15 cellular contexts compared by ENCODE assay signal in the genomic region with DNA sequence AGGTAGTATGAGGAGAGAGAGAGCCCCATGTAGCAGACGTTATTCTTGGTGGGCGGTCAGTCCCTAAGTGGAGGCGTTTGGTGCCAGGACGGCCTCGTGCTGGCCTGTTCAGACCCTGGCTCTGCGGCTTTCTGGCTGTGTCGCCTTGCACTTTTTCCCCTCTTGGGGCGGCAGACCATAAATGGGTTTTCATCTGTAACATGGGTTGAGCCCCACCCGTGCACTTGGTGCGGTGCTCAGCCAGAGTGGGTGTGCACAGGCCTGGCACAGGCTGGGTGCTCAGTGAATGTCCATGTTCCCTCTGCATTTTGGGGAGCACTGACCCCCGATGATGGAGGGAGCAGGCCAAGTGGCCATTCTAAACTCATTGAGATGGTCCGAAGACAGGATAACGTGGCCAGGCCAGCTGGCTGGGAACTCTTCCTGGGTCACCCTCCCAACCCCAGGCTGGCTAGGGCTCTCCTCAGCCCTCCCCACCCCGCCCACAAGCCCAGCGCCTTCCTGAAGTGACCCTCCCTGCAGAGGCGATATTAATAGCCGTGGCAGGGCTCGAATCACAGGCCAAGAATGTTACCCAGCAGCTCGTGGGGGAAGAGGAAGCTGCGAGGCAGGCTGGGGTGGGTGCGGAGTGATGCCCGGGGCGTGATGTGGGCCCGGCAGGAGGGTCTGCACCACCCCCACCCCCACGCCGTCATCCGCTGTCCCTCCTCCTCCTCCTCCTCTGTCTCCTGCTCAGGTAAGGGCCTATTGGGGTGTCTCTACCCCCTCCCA.
DNase-seq lines count a peak whose midpoint lies in the region; ATAC-seq, FAIRE-seq and TF ChIP-seq lines count a peak whose summit lies in the region.
"Had no signal": no experiment of that assay in that cellular context is flagged by ENCODE, and none has a peak within 500 bp of the region (broad histone marks: within the 10 kb centered on the region; RNA-seq: fewer than 3 reads in every experiment).

No MANE protein-coding gene starts in this region.

- no peak for FAIRE-seq in HepG2 (lab: Jason Lieb, UNC)

- H3K4me1 Mint-ChIP-seq in GM23338, result peaks cover 3% of the 10 kb centered on the region; the same call in 1 of the 3 replicates
- H3K4me1 Mint-ChIP-seq in activated naive CD8-positive, alpha-beta T cell treated with anti-CD3 and anti-CD28 coated beads, Interleukin-2, amount 50 U/mL, for 24 hours, result no peaks in the 10 kb centered on the region
- H3K4me1 Mint-ChIP-seq: central memory CD8-positive, alpha-beta T cell; stimulated activated memory B cell treated with anti-CD40 and anti-IgM and Interleukin-4, amounts not matched to agents 10 μg/mL and 1 μg/mL and 100 μg/mL, for 72 hours had no signal

- peaks cover 2% of the 10 kb centered on the region for H3K27me3 Mint-ChIP-seq in GM23338 (ENCODE audit: insufficient read depth, low read depth, poor library complexity)
- H3K27me3 Mint-ChIP-seq in activated naive CD8-positive, alpha-beta T cell treated with anti-CD3 and anti-CD28 coated beads, Interleukin-2, amount 50 U/mL, for 24 hours, result peaks cover 10% of the 10 kb centered on the region

- no peaks in the 10 kb centered on the region for H3F3A ChIP-seq in GM23338 (replicated peaks; ENCODE audit: low read depth)

- no peak for TF ChIP-seq EP300 in HepG2 (IDR thresholded peaks at IDR 0.05; ENCODE audit: low read depth in 2 of 2, low read length in 2 of 2)
- no peak for TF ChIP-seq EP300 in HepG2 (CRISPR knock-in tag; IDR thresholded peaks at IDR 0.05; ENCODE audit: borderline replicate concordance)
- no peak for TF ChIP-seq EP300 in stomach (IDR thresholded peaks at IDR 0.05)

- TF ChIP-seq POLR2A in HepG2 (IDR thresholded peaks at IDR 0.05; ENCODE audit: insufficient read depth in 1 of 2, low read depth in 2 of 2, low read length in 2 of 2) (no peak), stomach (IDR thresholded peaks at IDR 0.05) (no peak)

- H4K20me1 ChIP-seq in GM23338 (replicated peaks; ENCODE audit: insufficient read depth), result no peaks in the 10 kb centered on the region
- H4K20me1 ChIP-seq in HepG2 (ENCODE audit: insufficient read depth, low read length), result peaks cover 6% of the 10 kb centered on the region; the same call in 1 of the 2 replicates

- no peak for DNase-seq in GM23338 (ENCODE audit: low spot score)
- peak; percentile 10 for DNase-seq in choroid plexus epithelial cell (ENCODE audit: low read depth)
- DNase-seq in HepG2 (ENCODE audit: low spot score), result no peak
- no peak for DNase-seq in stomach
- no peak for DNase-seq in activated naive CD8-positive, alpha-beta T cell treated with anti-CD3 and anti-CD28 coated beads, Interleukin-2, amount 50 U/mL, for 24 hours
- DNase-seq: activated CD4-positive, alpha-beta memory T cell treated with anti-CD3 and anti-CD28 coated beads for 36 hours; COR-L47; NCI-H1436; Peyer's patch had no signal

- H3K9me2 ChIP-seq in GM23338 (ENCODE audit: insufficient read depth), result no peaks in the 10 kb centered on the region

- H3K27me3 ChIP-seq in GM23338 (ENCODE audit: insufficient read depth) (no peaks in the 10 kb centered on the region), HepG2 (ENCODE audit: control insufficient read depth in 1 of 2, insufficient read depth in 2 of 2, low read length in 2 of 2) (no peaks in the 10 kb centered on the region), stomach (no peaks in the 10 kb centered on the region)
- H3K27me3 ChIP-seq: Peyer's patch had no signal

- 100% methylated on average over 4 of the region's 27 CpGs for WGBS in HepG2 (ENCODE audit: low lambda C conversion rate)
- WGBS in stomach, 5 donors, result 64 to 81% (median 76%) methylated on average over 26 to 27 of the region's 27 CpGs

- intact Hi-C loops in HepG2 (cut with micrococcal nuclease; ENCODE audit: unreplicated experiment), result no loop called here
- intact Hi-C loops in stomach (cut with DNase I; ENCODE audit: low total_unique reads), result no loop called here

- H3K9me3 ChIP-seq in HepG2 (ENCODE audit: low read length) (no peaks in the 10 kb centered on the region), stomach (no peaks in the 10 kb centered on the region)
- H3K9me3 ChIP-seq: Peyer's patch had no signal

- in situ Hi-C loops in HepG2 (cut with HindIII; ENCODE audit: extremely low pct_ligation_motif_present, low pct_unique_long_range_greater_than_20kb), result no loop called here

- H3K36me3 Mint-ChIP-seq in GM23338 (ENCODE audit: low read depth), result peaks cover 13% of the 10 kb centered on the region
- H3K36me3 Mint-ChIP-seq in activated naive CD8-positive, alpha-beta T cell treated with anti-CD3 and anti-CD28 coated beads, Interleukin-2, amount 50 U/mL, for 24 hours (ENCODE audit: low read depth), result no peaks in the 10 kb centered on the region
- H3K36me3 Mint-ChIP-seq: activated CD4-positive, alpha-beta memory T cell treated with anti-CD3 and anti-CD28 coated beads for 36 hours; stimulated activated memory B cell treated with anti-CD40 and anti-IgM and Interleukin-4, amounts not matched to agents 10 μg/mL and 1 μg/mL and 100 μg/mL, for 72 hours had no signal

- H3K4me3 Mint-ChIP-seq in GM23338, result no peak overlapping the region
- no peak overlapping the region for H3K4me3 Mint-ChIP-seq in activated naive CD8-positive, alpha-beta T cell treated with anti-CD3 and anti-CD28 coated beads, Interleukin-2, amount 50 U/mL, for 24 hours
- H3K4me3 Mint-ChIP-seq: activated CD4-positive, alpha-beta memory T cell treated with anti-CD3 and anti-CD28 coated beads for 36 hours; central memory CD8-positive, alpha-beta T cell; stimulated activated memory B cell treated with anti-CD40 and anti-IgM and Interleukin-4, amounts not matched to agents 10 μg/mL and 1 μg/mL and 100 μg/mL, for 72 hours had no signal

- no peak for TF ChIP-seq CTCF in GM23338 (conservative IDR thresholded peaks at IDR 0.05; ENCODE audit: low read depth in 2 of 2)
- TF ChIP-seq CTCF in choroid plexus epithelial cell (conservative IDR thresholded peaks at IDR 0.05; ENCODE audit: low read depth, low read length), result no peak
- no peak for TF ChIP-seq CTCF in HepG2 (CRISPR knock-in tag; IDR thresholded peaks at IDR 0.05)
- no peak for TF ChIP-seq CTCF in stomach (IDR thresholded peaks at IDR 0.05)

- H3K4me1 ChIP-seq in GM23338 (ENCODE audit: insufficient read depth), result no peaks in the 10 kb centered on the region
- H3K4me1 ChIP-seq in HepG2 (ENCODE audit: insufficient read depth, low read length), result no peaks in the 10 kb centered on the region
- peaks cover 0 to 38% (median 19%) of the 10 kb centered on the region in 4 donors for H3K4me1 ChIP-seq in stomach
- H3K4me1 ChIP-seq: Peyer's patch had no signal

- H3K4me3 ChIP-seq in GM23338, result no peak overlapping the region
- no peak overlapping the region for H3K4me3 ChIP-seq in choroid plexus epithelial cell (ENCODE audit: low read depth, low read length)
- no peak overlapping the region for H3K4me3 ChIP-seq in HepG2 (replicated peaks in 1 of 3; ENCODE audit: insufficient read depth in 1 of 3, low read depth in 2 of 3, low read length in 3 of 3)
- peak overlapping the region; percentile 19 to 33 (median 23) for H3K4me3 ChIP-seq in stomach
- H3K4me3 ChIP-seq: smooth muscle cell had no signal

- ATAC-seq in GM23338, result no peak
- no peak for ATAC-seq in HepG2
- no peak for ATAC-seq in GM18858 (IDR thresholded peaks at IDR 0.05; ENCODE audit: unreplicated experiment)
- no peak for ATAC-seq in activated naive CD8-positive, alpha-beta T cell treated with anti-CD3 and anti-CD28 coated beads, Interleukin-2, amount 50 U/mL, for 24 hours
- no peak for ATAC-seq in GM19397 (IDR thresholded peaks at IDR 0.05; ENCODE audit: unreplicated experiment)
- ATAC-seq in HG03159 (IDR thresholded peaks at IDR 0.05; ENCODE audit: unreplicated experiment), result no peak
- ATAC-seq: stimulated activated memory B cell treated with anti-CD40 and anti-IgM and Interleukin-4, amounts not matched to agents 10 μg/mL and 1 μg/mL and 100 μg/mL, for 72 hours had no signal

- H3K36me3 ChIP-seq in GM23338 (ENCODE audit: insufficient read depth) (no peaks in the 10 kb centered on the region), HepG2 (replicated peaks in 1 of 2; ENCODE audit: control insufficient read depth in 1 of 2, insufficient read depth in 2 of 2, low read length in 2 of 2) (peaks cover 43 to 95% of the 10 kb centered on the region in 2 experiments), stomach (peaks cover 25 to 97% (median 87%) of the 10 kb centered on the region in 4 donors)

- H3K9me3 Mint-ChIP-seq in GM23338, result no peaks in the 10 kb centered on the region
- H3K9me3 Mint-ChIP-seq in activated naive CD8-positive, alpha-beta T cell treated with anti-CD3 and anti-CD28 coated beads, Interleukin-2, amount 50 U/mL, for 24 hours, result no peaks in the 10 kb centered on the region
- H3K9me3 Mint-ChIP-seq: activated CD4-positive, alpha-beta memory T cell treated with anti-CD3 and anti-CD28 coated beads for 36 hours; central memory CD8-positive, alpha-beta T cell; stimulated activated memory B cell treated with anti-CD40 and anti-IgM and Interleukin-4, amounts not matched to agents 10 μg/mL and 1 μg/mL and 100 μg/mL, for 72 hours had no signal

- TF ChIP-seq RAD21 in HepG2 (CRISPR knock-in tag; IDR thresholded peaks at IDR 0.05), result no peak

- no TSS peak for BruUV-seq in HepG2 (replicated peaks; lab: Mats Ljungman, UMichigan)

- CTCF ChIA-PET in HepG2 (lab: Yijun Ruan, JAX; ENCODE audit: low intra/inter-chr PET ratio, low total read pairs), result no interaction called here

- H3K27ac ChIP-seq in GM23338 (ENCODE audit: low read depth), result no peak overlapping the region
- no peak overlapping the region for H3K27ac ChIP-seq in HepG2 (ENCODE audit: extremely low read length, insufficient read depth, low read length)
- peak overlapping the region in 4 of 5 donors; percentile 58 to 88 (median 80) for H3K27ac ChIP-seq in stomach

- H3K27ac Mint-ChIP-seq in GM23338, result 0 out of 2 replicates have a peak overlapping the region, but pooled peaks have one; percentile 20
- no peak overlapping the region for H3K27ac Mint-ChIP-seq in activated naive CD8-positive, alpha-beta T cell treated with anti-CD3 and anti-CD28 coated beads, Interleukin-2, amount 50 U/mL, for 24 hours
- H3K27ac Mint-ChIP-seq: activated CD4-positive, alpha-beta memory T cell treated with anti-CD3 and anti-CD28 coated beads for 36 hours; stimulated activated memory B cell treated with anti-CD40 and anti-IgM and Interleukin-4, amounts not matched to agents 10 μg/mL and 1 μg/mL and 100 μg/mL, for 72 hours had no signal

- no peak overlapping the region for H3K4me2 ChIP-seq in GM23338
- no peak overlapping the region for H3K4me2 ChIP-seq in HepG2 (ENCODE audit: low read depth, low read length)
- H3K4me2 ChIP-seq: smooth muscle cell had no signal

- H2AFZ ChIP-seq in GM23338 (no peak overlapping the region), HepG2 (ENCODE audit: low read length) (no peak overlapping the region)

- no peak overlapping the region for H3K9ac ChIP-seq in HepG2 (ENCODE audit: insufficient read depth, low read depth, low read length)

- H3K79me2 ChIP-seq in GM23338 (replicated peaks; ENCODE audit: insufficient read depth) (no peaks in the 10 kb centered on the region), HepG2 (ENCODE audit: insufficient read depth, low read length) (no peaks in the 10 kb centered on the region)

- POLR2A ChIA-PET in HepG2 (lab: Yijun Ruan, JAX), result interaction anchor here (1.3 kb wide), 1 partner anchor 116 kb away, joined by 3 read pairs; no protein-coding TSS in a partner anchor

TF ChIP-seq in GM23338, 12 proteins besides CTCF, POLR2A, EP300 and RAD21 (continues in another document):
- TF ChIP-seq ZNF331 (CRISPR knock-in tag; IDR thresholded peaks at IDR 0.05; ENCODE audit: low read depth), result no peak

Comparison
In these comparisons a context has a peak if more than half of its experiments do, and no peak if none do; other contexts are left out.
1. H3K27ac ChIP-seq: peak in stomach (4 of 5); none in GM23338 (single experiment) and HepG2 (single experiment).
2. H3K4me3 ChIP-seq: peak in stomach (4 of 4); none in GM23338 (single experiment), choroid plexus epithelial cell (single experiment) and HepG2 (0 of 3).